ENCODE assay signal across 9 cellular contexts in genomic region chr6:73644941-73645591, GRCh38. TPM values are rescaled to one million over a fixed set of nuclear protein-coding genes. Genes with fewer than 3 reads are reported as not detected.
DNase-seq lines count a peak whose midpoint lies in the region; ATAC-seq and TF ChIP-seq lines count a peak whose summit lies in the region.
"Had no signal": no experiment of that assay in that cellular context is flagged by ENCODE, and none has a peak within 500 bp of the region (broad histone marks: within the 10 kb centered on the region; RNA-seq: fewer than 3 reads in every experiment).

No MANE protein-coding gene starts in this region.

- H3K36me3 ChIP-seq in ES-I3 (ENCODE audit: insufficient read depth, low read length) (no peaks in the 10 kb centered on the region), OCI-LY1 (ENCODE audit: insufficient read depth, low read length) (no peaks in the 10 kb centered on the region), endodermal cell (ENCODE audit: control insufficient read depth, insufficient read depth, low read length) (no peaks in the 10 kb centered on the region), prostate gland (no peaks in the 10 kb centered on the region)

- peaks cover 7% of the 10 kb centered on the region for H3K4me1 Mint-ChIP-seq in endodermal cell

- 65 to 66% methylated on average over 9 to 10 of the region's 10 CpGs for WGBS in endodermal cell (ENCODE audit: insufficient coverage in 1 of 2, insufficient read length in 1 of 2), 2 experiments
- WGBS in prostate gland, result 34% methylated on average over 10 of the region's 10 CpGs

- no peak for TF ChIP-seq POLR2A in prostate gland (IDR thresholded peaks at IDR 0.05)

- H3K4me3 ChIP-seq in OCI-LY1 (ENCODE audit: low read depth, low read length, poor library complexity, severe bottlenecking) (peak overlapping the region; percentile 57), endodermal cell (ENCODE audit: low read length) (peak overlapping the region; percentile 56), prostate gland (peak overlapping the region; percentile 21 to 27)

- H3K4me1 ChIP-seq in ES-I3 (ENCODE audit: insufficient read depth, low read length) (no peaks in the 10 kb centered on the region), OCI-LY1 (ENCODE audit: insufficient read depth, low read length, severe bottlenecking) (peaks cover 17% of the 10 kb centered on the region), endodermal cell (ENCODE audit: control insufficient read depth, insufficient read depth, low read length) (no peaks in the 10 kb centered on the region), prostate gland (replicated peaks) (no peaks in the 10 kb centered on the region)

- H3K9me3 Mint-ChIP-seq in endodermal cell, result no peaks in the 10 kb centered on the region

- H3K9me3 ChIP-seq in ES-I3 (ENCODE audit: control insufficient read depth, insufficient read depth, low read length), result no peaks in the 10 kb centered on the region
- no peaks in the 10 kb centered on the region for H3K9me3 ChIP-seq in OCI-LY1 (ENCODE audit: low read length)
- H3K9me3 ChIP-seq in endodermal cell (ENCODE audit: control insufficient read depth, low read length), result no peaks in the 10 kb centered on the region
- no peaks in the 10 kb centered on the region for H3K9me3 ChIP-seq in prostate gland

- H3K9ac ChIP-seq in ES-I3 (ENCODE audit: low read depth, low read length) (peak overlapping the region; percentile 54; the same call in 1 of the 2 replicates), OCI-LY1 (ENCODE audit: low read length) (peak overlapping the region; percentile 58), endodermal cell (ENCODE audit: extremely low read depth, low read length, poor library complexity, severe bottlenecking) (no peak overlapping the region)

- H3K27me3 ChIP-seq in OCI-LY1 (ENCODE audit: insufficient read depth, low read length) (no peaks in the 10 kb centered on the region), endodermal cell (ENCODE audit: control insufficient read depth, insufficient read depth, low read length, poor library complexity, severe bottlenecking) (no peaks in the 10 kb centered on the region), prostate gland (replicated peaks; ENCODE audit: insufficient read depth) (no peaks in the 10 kb centered on the region)

- peak overlapping the region; percentile 8 for H2AFZ ChIP-seq in OCI-LY1 (ENCODE audit: low read length)

- H3K4me3 Mint-ChIP-seq in endodermal cell, result peak overlapping the region; percentile 66

- DNase-seq in endodermal cell (no peak), prostate gland (ENCODE audit: low spot score) (no peak), anterior cingulate cortex (lab: John Stamatoyannopoulos, UW) (no peak), NCI-H774 (lab: John Stamatoyannopoulos, UW) (no peak), GF-D8 (lab: John Stamatoyannopoulos, UW) (no peak)
- DNase-seq: left cardiac atrium had no signal

- no peak for ATAC-seq in GM19395 (IDR thresholded peaks at IDR 0.05; ENCODE audit: unreplicated experiment)

- peak overlapping the region; percentile 84 for H3K4me2 ChIP-seq in OCI-LY1 (ENCODE audit: low read length)

- H3K27me3 Mint-ChIP-seq in endodermal cell (ENCODE audit: insufficient read depth), result no peaks in the 10 kb centered on the region

- intact Hi-C loops in prostate gland (cut with DNase I), result no loop called here

- H3K9me2 ChIP-seq in OCI-LY1 (ENCODE audit: low read depth, low read length), result no peaks in the 10 kb centered on the region

- H3K79me2 ChIP-seq in OCI-LY1 (ENCODE audit: insufficient read depth, low read length), result no peaks in the 10 kb centered on the region

- H3K36me3 Mint-ChIP-seq in endodermal cell (ENCODE audit: low read depth), result no peaks in the 10 kb centered on the region

- TF ChIP-seq CTCF in OCI-LY1 (IDR thresholded peaks at IDR 0.05; ENCODE audit: low read length) (no peak), endodermal cell (conservative IDR thresholded peaks at IDR 0.05) (no peak), prostate gland (IDR thresholded peaks at IDR 0.05) (no peak)

- H3F3A ChIP-seq in OCI-LY1 (ENCODE audit: insufficient read depth, low read length), result no peaks in the 10 kb centered on the region; the same call in 1 of the 2 replicates

- no peaks in the 10 kb centered on the region for H4K20me1 ChIP-seq in OCI-LY1 (ENCODE audit: insufficient read depth, low read length)

- H3K27ac ChIP-seq in OCI-LY1 (ENCODE audit: low read depth, low read length, poor library complexity, severe bottlenecking) (peak overlapping the region; percentile 9), endodermal cell (ENCODE audit: low read depth, low read length) (no peak overlapping the region), prostate gland (no peak overlapping the region)

- H3K27ac Mint-ChIP-seq in endodermal cell, result peak overlapping the region; percentile 0

RNA-seq across cellular contexts. Expression of gene SLC17A5, which starts 8.7 kb away (rescaled TPM):
- total RNA-seq in endodermal cell (1 to 10 TPM; 4.4 to 8.3 TPM), prostate gland (10 to 100 TPM; 17.9 to 32.3 TPM)
- polyA plus RNA-seq in endodermal cell (2013, experiment 1 of 2), result 9.7 TPM
- polyA plus RNA-seq in endodermal cell (2013, experiment 2 of 2), result 9.0 TPM

RNA-seq across cellular contexts. Expression of gene CD109, which starts 50.9 kb away (rescaled TPM):
- 1 to 10 TPM; 2.0 TPM for total RNA-seq in endodermal cell
- polyA plus RNA-seq in endodermal cell (2013, experiment 1 of 2), result 1.0 TPM
- 0.87 TPM for polyA plus RNA-seq in endodermal cell (2013, experiment 2 of 2)
- 1 to 10 TPM; 6.0 to 8.1 TPM for total RNA-seq in prostate gland
